In the genomic region with DNA sequence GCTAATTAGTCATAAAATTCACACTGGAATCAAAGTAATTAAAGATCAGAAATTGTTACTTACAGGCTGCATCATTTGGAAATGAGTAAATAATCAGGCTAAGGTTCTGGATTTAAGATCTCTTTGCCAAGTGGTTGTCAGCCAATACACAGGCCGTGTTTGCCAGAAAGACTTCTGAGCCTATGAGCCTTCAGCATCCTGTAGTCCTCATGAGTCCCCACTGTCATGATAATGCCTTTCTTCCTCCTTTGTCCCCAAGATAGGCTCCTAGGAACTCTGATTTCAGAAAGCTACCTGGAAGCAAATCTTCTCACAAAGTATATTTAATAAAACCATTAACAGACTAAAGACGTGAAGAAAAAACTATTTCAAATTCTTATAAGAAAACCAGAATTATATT, we compare ENCODE assay signal across 22 cellular contexts.
"Had no signal": no experiment of that assay in that cellular context is flagged by ENCODE, and none has a peak within 500 bp of the region (broad histone marks: within the 10 kb centered on the region; RNA-seq: fewer than 3 reads in every experiment).

No MANE protein-coding gene starts in this region.

- H3K27ac ChIP-seq: ascending aorta, breast epithelium, cardiac muscle cell, colonic mucosa, epithelial cell of prostate had no signal

- H3K9me3 ChIP-seq: ascending aorta, breast epithelium, colonic mucosa had no signal

- DNase-seq: activated CD4-positive, alpha-beta T cell treated with anti-CD3 and anti-CD28 coated beads for 1 hour; activated CD4-positive, alpha-beta T cell treated with anti-CD3 and anti-CD28 coated beads for 4 hours; activated CD4-positive, alpha-beta T cell treated with anti-CD3 and anti-CD28 coated beads, Interleukin-2, amount 10 ng/mL, durations not matched to agents 7 days and 5 days; activated CD4-positive, alpha-beta T cell treated with anti-CD3 and anti-CD28 coated beads, Interleukin-2, amount 50 U/mL, for 48 hours; activated CD8-positive, alpha-beta memory T cell treated with anti-CD3 and anti-CD28 coated beads for 24 hours; activated CD8-positive, alpha-beta T cell treated with anti-CD3 and anti-CD28 coated beads for 36 hours; activated gamma-delta T cell; activated naive CD4-positive, alpha-beta T cell; activated naive CD4-positive, alpha-beta T cell treated with anti-CD3 and anti-CD28 coated beads, Interleukin-2, amount 10 ng/mL, durations not matched to agents 7 days and 5 days; activated naive CD8-positive, alpha-beta T cell treated with anti-CD3 and anti-CD28 coated beads, Interleukin-2, amount 10 ng/mL, durations not matched to agents 7 days and 5 days; activated T-cell treated with anti-CD3 and anti-CD28 coated beads, Interleukin-2, amount 50 U/mL, for 4 hours; central memory CD4-positive, alpha-beta T cell; cerebellar nuclear complex; colonic mucosa; effector CD8-positive, alpha-beta T cell; foreskin fibroblast; head of caudate nucleus; T-helper 2 cell had no signal

- H3K36me3 ChIP-seq: ascending aorta, breast epithelium, cardiac muscle cell, colonic mucosa had no signal

- H3K4me1 ChIP-seq: ascending aorta, breast epithelium, colonic mucosa had no signal

- H3K27me3 ChIP-seq: ascending aorta, breast epithelium, cardiac muscle cell, colonic mucosa had no signal

- H3K4me3 ChIP-seq: ascending aorta, breast epithelium, cardiac muscle cell, colonic mucosa had no signal
